ENCODE assay signal across 9 cellular contexts in genomic region chrX:55489315-55490009, GRCh38. TPM values are rescaled to one million over a fixed set of nuclear protein-coding genes. Genes with fewer than 3 reads are reported as not detected.
DNase-seq lines count a peak whose midpoint lies in the region; ATAC-seq and TF ChIP-seq lines count a peak whose summit lies in the region.
"Had no signal": no experiment of that assay in that cellular context is flagged by ENCODE, and none has a peak within 500 bp of the region (broad histone marks: within the 10 kb centered on the region; RNA-seq: fewer than 3 reads in every experiment).

TSS of gene USP51 (minus strand) at chrX:55489848. CDS start at chrX:55488939, 909 bp downstream.

- intact Hi-C loops in left ventricle myocardium inferior (cut with micrococcal nuclease) (no loop called here), posterior cingulate gyrus (cut with DNase I) (no loop called here)

- peak; percentile 24 for DNase-seq in stimulated activated CD4-positive, alpha-beta T cell treated with anti-CD3 and anti-CD28 coated beads, Interleukin-12 subunit alpha, Interleukin-12 subunit beta, amount 100 ng/mL, for 4 hours
- no peak for DNase-seq in stimulated activated CD4-positive, alpha-beta T cell treated with anti-CD3 and anti-CD28 coated beads, Interleukin-4, amount 100 ng/mL, for 24 hours
- peak; percentile 33 for DNase-seq in NOMO-1 treated with DMSO at 0.1 percent for 48 hours (lab: John Stamatoyannopoulos, UW; ENCODE audit: unreplicated experiment)
- peak; percentile 43 for DNase-seq in amniotic epithelial cell (ENCODE audit: low read depth)
- DNase-seq in left ventricle myocardium inferior: peak; percentile 24
- peak; percentile 17 to 93 (median 36) for DNase-seq in posterior cingulate gyrus
- no peak for DNase-seq in NCI-H146 treated with DMSO at 0.1 percent for 48 hours (lab: John Stamatoyannopoulos, UW; ENCODE audit: unreplicated experiment)

- no peaks in the 10 kb centered on the region for H3K36me3 ChIP-seq in left ventricle myocardium inferior

- TF ChIP-seq CTCF in left ventricle myocardium inferior (IDR thresholded peaks at IDR 0.05; ENCODE audit: borderline replicate concordance): peak; percentile 27

- H3K4me1 ChIP-seq in left ventricle myocardium inferior: peaks cover 8% of the 10 kb centered on the region

- peak within 1 kb of the TSS; percentile 90 for H3K27ac ChIP-seq in left ventricle myocardium inferior (replicated peaks)

- H3K9me3 ChIP-seq in left ventricle myocardium inferior (replicated peaks): no peaks in the 10 kb centered on the region

- no peaks in the 10 kb centered on the region for H3K27me3 ChIP-seq in left ventricle myocardium inferior (ENCODE audit: low read depth)

- peak within 1 kb of the TSS; percentile 79 for H3K4me3 ChIP-seq in left ventricle myocardium inferior

- ATAC-seq in HG02763 (IDR thresholded peaks at IDR 0.05; ENCODE audit: unreplicated experiment): peak; percentile 47
- ATAC-seq: HCT116 had no signal

RNA-seq across cellular contexts. Expression of gene USP51, which starts in this region (rescaled TPM):
- total RNA-seq in left ventricle myocardium inferior: 1.4 TPM

Comparison
In these comparisons a context has a peak if more than half of its experiments do, and no peak if none do; other contexts are left out.
1. DNase-seq: peak in stimulated activated CD4-positive, alpha-beta T cell treated with anti-CD3 and anti-CD28 coated beads, Interleukin-12 subunit alpha, Interleukin-12 subunit beta, amount 100 ng/mL, for 4 hours (single experiment), NOMO-1 treated with DMSO at 0.1 percent for 48 hours (single experiment), amniotic epithelial cell (single experiment), left ventricle myocardium inferior (single experiment) and posterior cingulate gyrus (10 of 10); none in stimulated activated CD4-positive, alpha-beta T cell treated with anti-CD3 and anti-CD28 coated beads, Interleukin-4, amount 100 ng/mL, for 24 hours (single experiment) and NCI-H146 treated with DMSO at 0.1 percent for 48 hours (single experiment).